9 cellular contexts compared by ENCODE assay signal in the genomic region with DNA sequence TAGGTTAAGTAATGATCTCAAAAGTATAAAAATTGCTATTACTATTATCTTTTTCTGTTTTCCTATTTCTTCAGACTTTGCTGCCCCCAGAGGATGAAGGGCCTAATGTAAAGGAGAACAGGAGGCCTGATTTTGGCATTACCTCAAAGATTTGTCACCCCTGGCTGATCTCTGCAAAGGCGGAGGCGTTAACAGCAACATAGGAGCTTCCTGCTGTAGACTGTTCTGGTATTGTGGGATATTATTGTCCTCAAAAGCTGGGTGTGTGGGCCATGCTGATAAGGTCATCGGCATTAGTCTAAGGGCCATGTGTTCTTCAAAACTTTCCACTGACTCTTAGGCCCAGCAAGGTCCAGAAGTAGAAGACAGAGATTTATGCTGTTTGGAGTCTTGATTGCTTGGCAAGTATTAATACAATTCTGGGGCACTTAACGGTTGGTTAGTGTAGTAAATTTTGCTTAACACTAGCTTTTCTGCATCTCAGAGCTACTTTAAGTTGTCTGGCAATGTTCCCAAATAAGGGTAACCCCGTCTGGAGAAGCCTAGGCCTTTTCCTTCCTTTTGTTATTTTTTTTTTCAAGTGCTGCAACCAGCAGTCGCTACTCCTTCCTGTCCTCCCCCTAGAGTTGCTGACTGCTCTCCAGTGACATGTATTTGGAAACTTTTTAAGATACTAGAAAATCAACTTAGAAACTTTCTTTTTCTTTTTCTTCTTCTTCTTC. TPM values are rescaled to one million over a fixed set of nuclear protein-coding genes. Genes with fewer than 3 reads are reported as not detected.
DNase-seq lines count a peak whose midpoint lies in the region; ATAC-seq and TF ChIP-seq lines count a peak whose summit lies in the region.
"Had no signal": no experiment of that assay in that cellular context is flagged by ENCODE, and none has a peak within 500 bp of the region (broad histone marks: within the 10 kb centered on the region; RNA-seq: fewer than 3 reads in every experiment).

No MANE protein-coding gene starts in this region.

- H3K4me1 Mint-ChIP-seq in activated naive CD8-positive, alpha-beta T cell treated with anti-CD3 and anti-CD28 coated beads, Interleukin-2, amount 50 U/mL, for 24 hours = peaks cover 5% of the 10 kb centered on the region

- no peaks in the 10 kb centered on the region for H3K36me3 ChIP-seq in liver (ENCODE audit: control insufficient read depth in 4 of 4, insufficient read depth in 3 of 4, low read depth in 1 of 4, low read length in 3 of 4)
- H3K36me3 ChIP-seq: ovary had no signal

- TF ChIP-seq CTCF in liver (IDR thresholded peaks at IDR 0.05; ENCODE audit: low read depth, low read length, missing input control) = no peak

- peaks cover 0 to 3% (median 0%) of the 10 kb centered on the region in 4 donors for H3K9me3 ChIP-seq in liver (ENCODE audit: control insufficient read depth in 4 of 4, low read length in 3 of 4)
- H3K9me3 ChIP-seq: ovary had no signal

- H3K9me3 Mint-ChIP-seq in activated naive CD8-positive, alpha-beta T cell treated with anti-CD3 and anti-CD28 coated beads, Interleukin-2, amount 50 U/mL, for 24 hours = no peaks in the 10 kb centered on the region

- peak overlapping the region; percentile 48 for H3K4me3 Mint-ChIP-seq in activated naive CD8-positive, alpha-beta T cell treated with anti-CD3 and anti-CD28 coated beads, Interleukin-2, amount 50 U/mL, for 24 hours

- no peak overlapping the region for H3K4me3 ChIP-seq in liver (ENCODE audit: low read depth in 1 of 3, low read length in 3 of 3)
- H3K4me3 ChIP-seq: ovary had no signal

- H3K27me3 ChIP-seq in liver (ENCODE audit: control insufficient read depth in 4 of 4, insufficient read depth in 4 of 4, low read length in 3 of 4) = no peaks in the 10 kb centered on the region
- H3K27me3 ChIP-seq: ovary had no signal

- ATAC-seq in GM18907 (IDR thresholded peaks at IDR 0.05; ENCODE audit: unreplicated experiment) = peak; percentile 73
- peak; percentile 84 for ATAC-seq in HG02938 (IDR thresholded peaks at IDR 0.05; ENCODE audit: unreplicated experiment)
- ATAC-seq in activated naive CD8-positive, alpha-beta T cell treated with anti-CD3 and anti-CD28 coated beads, Interleukin-2, amount 50 U/mL, for 24 hours = peak; percentile 59
- ATAC-seq in HG03039 (IDR thresholded peaks at IDR 0.05; ENCODE audit: unreplicated experiment) = no peak

- H3K36me3 Mint-ChIP-seq in activated naive CD8-positive, alpha-beta T cell treated with anti-CD3 and anti-CD28 coated beads, Interleukin-2, amount 50 U/mL, for 24 hours (ENCODE audit: low read depth) = no peaks in the 10 kb centered on the region

- H3K27ac Mint-ChIP-seq in activated naive CD8-positive, alpha-beta T cell treated with anti-CD3 and anti-CD28 coated beads, Interleukin-2, amount 50 U/mL, for 24 hours = no peak overlapping the region

- H3K27me3 Mint-ChIP-seq in activated naive CD8-positive, alpha-beta T cell treated with anti-CD3 and anti-CD28 coated beads, Interleukin-2, amount 50 U/mL, for 24 hours = peaks cover 6% of the 10 kb centered on the region

- TF ChIP-seq RAD21 in liver (IDR thresholded peaks at IDR 0.05) = peak in 1 of 2 donors; percentile 29

- peak overlapping the region in 1 of 2 donors; percentile 29 for H3K27ac ChIP-seq in liver (ENCODE audit: low read depth in 1 of 2, low read length in 2 of 2)
- H3K27ac ChIP-seq: ovary had no signal

- 55% methylated on average over 6 of the region's 6 CpGs for WGBS in liver

- intact Hi-C loops in posterior cingulate gyrus (cut with DNase I) = no loop called here

- peaks cover 0 to 6% (median 0%) of the 10 kb centered on the region in 4 donors for H3K4me1 ChIP-seq in liver (ENCODE audit: control insufficient read depth in 4 of 4, insufficient read depth in 4 of 4, low read length in 3 of 4)

- no peak for DNase-seq in activated naive CD8-positive, alpha-beta T cell treated with anti-CD3 and anti-CD28 coated beads, Interleukin-2, amount 50 U/mL, for 24 hours
- no peak for DNase-seq in HuH-7.5 (ENCODE audit: low spot score)
- DNase-seq in NCI-H187 treated with DMSO at 0.1 percent for 48 hours (lab: John Stamatoyannopoulos, UW) = no peak
- DNase-seq in posterior cingulate gyrus = no peak

- no peak overlapping the region for H3K9ac ChIP-seq in liver (ENCODE audit: low read depth in 1 of 2, low read length in 2 of 2)

TF ChIP-seq in liver, 16 proteins besides CTCF, POLR2A, EP300 and RAD21:
- TF ChIP-seq, protein P1, sequence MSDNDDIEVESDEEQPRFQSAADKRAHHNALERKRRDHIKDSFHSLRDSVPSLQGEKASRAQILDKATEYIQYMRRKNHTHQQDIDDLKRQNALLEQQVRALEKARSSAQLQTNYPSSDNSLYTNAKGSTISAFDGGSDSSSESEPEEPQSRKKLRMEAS (IDR thresholded peaks at IDR 0.05) = no peak
- TF ChIP-seq NR2F2 (IDR thresholded peaks at IDR 0.05) = peak; percentile 82
- TF ChIP-seq YY1 (IDR thresholded peaks at IDR 0.05) = peak; percentile 20

RNA-seq across cellular contexts. Expression of a gene that starts 14.0 kb away (rescaled TPM):
- 1 to 10 TPM; 6.4 to 8.0 TPM for total RNA-seq in liver
- 1 to 10 TPM; 2.1 to 2.2 TPM for polyA plus RNA-seq in liver

RNA-seq across cellular contexts. Expression of a gene that starts 48.2 kb away (rescaled TPM):
- 10 to 100 TPM; 15.1 to 16.9 TPM for total RNA-seq in liver
- polyA plus RNA-seq in liver = 10 to 100 TPM; 17.7 to 18.3 TPM
